Comparison of ENCODE assay signal across 14 cellular contexts in the genomic region with DNA sequence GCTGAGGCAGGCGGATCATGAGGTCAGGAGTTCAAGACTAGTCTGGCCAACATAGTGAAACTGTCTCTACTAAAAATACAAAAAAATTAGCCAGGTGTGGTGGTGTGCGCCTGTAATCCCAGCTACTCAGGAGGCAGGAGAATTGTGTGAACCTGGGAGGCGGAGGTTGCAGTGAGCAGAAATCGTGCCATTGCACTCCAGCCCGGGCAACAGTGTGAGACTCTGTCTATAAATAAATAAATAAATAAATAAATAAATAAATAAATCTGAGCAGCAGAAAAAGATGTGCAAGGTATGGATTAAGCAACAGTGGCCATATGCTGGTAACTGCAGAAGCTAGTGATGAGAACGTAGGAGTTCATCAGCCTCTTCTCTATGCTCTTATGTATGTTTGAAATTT. TPM values are rescaled to one million over a fixed set of nuclear protein-coding genes. Genes with fewer than 3 reads are reported as not detected.
"Had no signal": no experiment of that assay in that cellular context is flagged by ENCODE, and none has a peak within 500 bp of the region (broad histone marks: within the 10 kb centered on the region; RNA-seq: fewer than 3 reads in every experiment).

No MANE protein-coding gene starts in this region.

RNA-seq across cellular contexts. Expression of a gene that starts 35.5 kb away (rescaled TPM):
- total RNA-seq: activated B cell treated with CpG ODN at 0.5 μM for 24 hours; activated CD4-positive, alpha-beta memory T cell treated with anti-CD3 and anti-CD28 coated beads for 36 hours; activated CD4-positive, alpha-beta T cell treated with anti-CD3 and anti-CD28 coated beads for 36 hours; activated CD4-positive, alpha-beta T cell treated with anti-CD3 and anti-CD28 coated beads, Interleukin-2, amount 10 ng/mL, durations not matched to agents 24 days and 14 days; activated CD4-positive, alpha-beta T cell treated with anti-CD3 and anti-CD28 coated beads, Interleukin-2, amount 10 ng/mL, durations not matched to agents 7 days and 5 days; activated CD8-positive, alpha-beta memory T cell treated with anti-CD3 and anti-CD28 coated beads for 36 hours; activated CD8-positive, alpha-beta memory T cell treated with anti-CD3 and anti-CD28 coated beads, Interleukin-2, amount 10 ng/mL, durations not matched to agents 7 days and 5 days; activated CD8-positive, alpha-beta T cell treated with anti-CD3 and anti-CD28 coated beads for 36 hours; activated CD8-positive, alpha-beta T cell treated with anti-CD3 and anti-CD28 coated beads, Interleukin-2, amount 10 ng/mL, durations not matched to agents 7 days and 5 days; T-cell; T-helper 1 cell treated with Interleukin-12 subunit alpha and Interleukin-12 subunit beta and Interleukin-4 antibody, amounts not matched to agents 30 ng/mL and 1 ng/mL, for 36 hours; T-helper 17 cell; T-helper 2 cell treated with Interferon-gamma antibody and Interleukin-4, amounts not matched to agents 100 ng/mL and 5 ng/mL, for 36 hours; WTC11 had no signal
